Comparison of ENCODE assay signal across 1 cellular context in the genomic region with DNA sequence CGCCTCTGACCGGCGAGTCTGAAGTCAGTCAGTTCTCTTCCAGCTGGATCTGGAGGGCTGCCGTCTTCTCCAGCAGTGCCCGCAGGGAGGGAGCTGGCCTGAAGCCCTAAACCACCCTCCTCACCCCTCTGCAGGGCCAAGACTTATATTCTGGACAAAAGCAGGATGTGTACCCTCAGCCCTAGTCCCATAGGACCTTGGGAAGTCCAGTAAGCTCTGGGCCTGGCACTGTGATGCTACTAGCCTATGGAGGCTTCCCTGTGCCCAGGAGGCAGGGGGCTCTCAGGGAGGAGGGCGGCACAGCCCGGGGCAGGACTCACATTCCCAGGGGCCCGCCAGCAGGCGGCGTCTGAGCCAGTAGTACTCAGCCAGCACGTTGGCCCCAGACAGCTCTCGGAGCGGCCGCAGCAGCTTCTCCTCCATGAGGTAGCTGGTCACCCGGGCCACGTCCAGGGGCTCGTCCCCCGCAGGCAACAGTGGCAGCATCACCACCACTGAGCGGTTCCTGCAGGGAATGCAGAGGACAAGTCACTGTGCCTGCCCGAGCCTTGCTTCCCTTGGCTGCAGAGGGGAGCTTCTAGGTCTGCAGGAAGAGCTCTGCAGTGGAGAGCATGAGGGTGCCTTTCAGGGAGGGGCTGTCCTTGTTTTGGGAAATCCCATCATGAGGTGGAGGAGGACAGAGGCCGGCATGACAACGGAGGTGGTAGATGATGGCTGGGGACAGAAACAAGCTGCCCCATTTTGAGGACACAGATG.
A peak's percentile ranks its signal among the peaks of the same experiment; 100 is the strongest.
TF ChIP-seq lines count a peak whose summit lies in the region.

No MANE protein-coding gene starts in this region.

TF ChIP-seq in HepG2, 621 proteins besides CTCF, POLR2A, EP300 and RAD21 (continued from another document and continues in another):
- TF ChIP-seq ZNF260 (CRISPR knock-in tag; IDR thresholded peaks at IDR 0.05; ENCODE audit: borderline replicate concordance, low read depth) (peak; percentile 87; the same call in 1 of the 2 replicates), ZNF543 (CRISPR knock-in tag; IDR thresholded peaks at IDR 0.05) (peak; percentile 41; the same call in 1 of the 2 replicates), MIER3 (CRISPR knock-in tag; IDR thresholded peaks at IDR 0.05; ENCODE audit: borderline replicate concordance) (0 out of 2 replicates have a peak, but pooled peaks have one; percentile 43), HIVEP1 (CRISPR knock-in tag; IDR thresholded peaks at IDR 0.05) (no peak), ZNF446 (CRISPR knock-in tag; IDR thresholded peaks at IDR 0.05) (no peak), ZNF331 (CRISPR knock-in tag; IDR thresholded peaks at IDR 0.05) (peak; percentile 19; the same call in 1 of the 2 replicates), ZNF761 (CRISPR knock-in tag; conservative IDR thresholded peaks at IDR 0.05) (0 out of 2 replicates have a peak, but pooled peaks have one; percentile 62), HDAC6 (IDR thresholded peaks at IDR 0.05; ENCODE audit: low read depth, low read length) (no peak), HDAC1 (CRISPR knock-in tag; IDR thresholded peaks at IDR 0.05) (no peak), HES4 (CRISPR knock-in tag; IDR thresholded peaks at IDR 0.05; ENCODE audit: borderline replicate concordance) (no peak), GABPB1 (CRISPR knock-in tag; IDR thresholded peaks at IDR 0.05) (peak; percentile 39; the same call in 1 of the 2 replicates), ZNF747 (CRISPR knock-in tag; IDR thresholded peaks at IDR 0.05; ENCODE audit: borderline replicate concordance) (no peak), ZNF235 (CRISPR knock-in tag; IDR thresholded peaks at IDR 0.05; ENCODE audit: borderline replicate concordance) (peak; percentile 63; the same call in 1 of the 2 replicates), ZNF160 (CRISPR knock-in tag; IDR thresholded peaks at IDR 0.05) (no peak), FOXC1 (CRISPR knock-in tag; IDR thresholded peaks at IDR 0.05; ENCODE audit: borderline replicate concordance) (peak; percentile 58; the same call in 1 of the 2 replicates), NFE2L1 (CRISPR knock-in tag; IDR thresholded peaks at IDR 0.05; ENCODE audit: borderline replicate concordance) (0 out of 2 replicates have a peak, but pooled peaks have one; percentile 52), ZNF180 (CRISPR knock-in tag; IDR thresholded peaks at IDR 0.05; ENCODE audit: borderline replicate concordance, low read depth) (no peak), RFXANK (CRISPR knock-in tag; IDR thresholded peaks at IDR 0.05) (no peak)
- TF ChIP-seq, protein P1, sequence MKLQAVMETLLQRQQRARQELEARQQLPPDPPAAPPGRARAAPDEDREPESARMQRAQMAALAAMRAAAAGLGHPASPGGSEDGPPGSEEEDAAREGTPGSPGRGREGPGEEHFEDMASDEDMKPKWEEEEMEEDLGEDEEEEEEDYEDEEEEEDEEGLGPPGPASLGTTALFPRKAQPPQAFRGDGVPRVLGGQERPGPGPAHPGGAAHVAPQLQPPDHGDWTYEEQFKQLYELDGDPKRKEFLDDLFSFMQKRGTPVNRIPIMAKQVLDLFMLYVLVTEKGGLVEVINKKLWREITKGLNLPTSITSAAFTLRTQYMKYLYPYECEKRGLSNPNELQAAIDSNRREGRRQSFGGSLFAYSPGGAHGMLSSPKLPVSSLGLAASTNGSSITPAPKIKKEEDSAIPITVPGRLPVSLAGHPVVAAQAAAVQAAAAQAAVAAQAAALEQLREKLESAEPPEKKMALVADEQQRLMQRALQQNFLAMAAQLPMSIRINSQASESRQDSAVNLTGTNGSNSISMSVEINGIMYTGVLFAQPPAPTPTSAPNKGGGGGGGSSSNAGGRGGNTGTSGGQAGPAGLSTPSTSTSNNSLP (IDR thresholded peaks at IDR 0.05; ENCODE audit: low read depth, low read length): no peak
- TF ChIP-seq, protein P2, sequence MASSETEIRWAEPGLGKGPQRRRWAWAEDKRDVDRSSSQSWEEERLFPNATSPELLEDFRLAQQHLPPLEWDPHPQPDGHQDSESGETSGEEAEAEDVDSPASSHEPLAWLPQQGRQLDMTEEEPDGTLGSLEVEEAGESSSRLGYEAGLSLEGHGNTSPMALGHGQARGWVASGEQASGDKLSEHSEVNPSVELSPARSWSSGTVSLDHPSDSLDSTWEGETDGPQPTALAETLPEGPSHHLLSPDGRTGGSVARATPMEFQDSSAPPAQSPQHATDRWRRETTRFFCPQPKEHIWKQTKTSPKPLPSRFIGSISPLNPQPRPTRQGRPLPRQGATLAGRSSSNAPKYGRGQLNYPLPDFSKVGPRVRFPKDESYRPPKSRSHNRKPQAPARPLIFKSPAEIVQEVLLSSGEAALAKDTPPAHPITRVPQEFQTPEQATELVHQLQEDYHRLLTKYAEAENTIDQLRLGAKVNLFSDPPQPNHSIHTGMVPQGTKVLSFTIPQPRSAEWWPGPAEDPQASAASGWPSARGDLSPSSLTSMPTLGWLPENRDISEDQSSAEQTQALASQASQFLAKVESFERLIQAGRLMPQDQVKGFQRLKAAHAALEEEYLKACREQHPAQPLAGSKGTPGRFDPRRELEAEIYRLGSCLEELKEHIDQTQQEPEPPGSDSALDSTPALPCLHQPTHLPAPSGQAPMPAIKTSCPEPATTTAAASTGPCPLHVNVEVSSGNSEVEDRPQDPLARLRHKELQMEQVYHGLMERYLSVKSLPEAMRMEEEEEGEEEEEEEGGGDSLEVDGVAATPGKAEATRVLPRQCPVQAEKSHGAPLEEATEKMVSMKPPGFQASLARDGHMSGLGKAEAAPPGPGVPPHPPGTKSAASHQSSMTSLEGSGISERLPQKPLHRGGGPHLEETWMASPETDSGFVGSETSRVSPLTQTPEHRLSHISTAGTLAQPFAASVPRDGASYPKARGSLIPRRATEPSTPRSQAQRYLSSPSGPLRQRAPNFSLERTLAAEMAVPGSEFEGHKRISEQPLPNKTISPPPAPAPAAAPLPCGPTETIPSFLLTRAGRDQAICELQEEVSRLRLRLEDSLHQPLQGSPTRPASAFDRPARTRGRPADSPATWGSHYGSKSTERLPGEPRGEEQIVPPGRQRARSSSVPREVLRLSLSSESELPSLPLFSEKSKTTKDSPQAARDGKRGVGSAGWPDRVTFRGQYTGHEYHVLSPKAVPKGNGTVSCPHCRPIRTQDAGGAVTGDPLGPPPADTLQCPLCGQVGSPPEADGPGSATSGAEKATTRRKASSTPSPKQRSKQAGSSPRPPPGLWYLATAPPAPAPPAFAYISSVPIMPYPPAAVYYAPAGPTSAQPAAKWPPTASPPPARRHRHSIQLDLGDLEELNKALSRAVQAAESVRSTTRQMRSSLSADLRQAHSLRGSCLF (CRISPR knock-in tag; IDR thresholded peaks at IDR 0.05; ENCODE audit: borderline replicate concordance): no peak
- TF ChIP-seq, protein P3, sequence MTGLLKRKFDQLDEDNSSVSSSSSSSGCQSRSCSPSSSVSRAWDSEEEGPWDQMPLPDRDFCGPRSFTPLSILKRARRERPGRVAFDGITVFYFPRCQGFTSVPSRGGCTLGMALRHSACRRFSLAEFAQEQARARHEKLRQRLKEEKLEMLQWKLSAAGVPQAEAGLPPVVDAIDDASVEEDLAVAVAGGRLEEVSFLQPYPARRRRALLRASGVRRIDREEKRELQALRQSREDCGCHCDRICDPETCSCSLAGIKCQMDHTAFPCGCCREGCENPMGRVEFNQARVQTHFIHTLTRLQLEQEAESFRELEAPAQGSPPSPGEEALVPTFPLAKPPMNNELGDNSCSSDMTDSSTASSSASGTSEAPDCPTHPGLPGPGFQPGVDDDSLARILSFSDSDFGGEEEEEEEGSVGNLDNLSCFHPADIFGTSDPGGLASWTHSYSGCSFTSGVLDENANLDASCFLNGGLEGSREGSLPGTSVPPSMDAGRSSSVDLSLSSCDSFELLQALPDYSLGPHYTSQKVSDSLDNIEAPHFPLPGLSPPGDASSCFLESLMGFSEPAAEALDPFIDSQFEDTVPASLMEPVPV (CRISPR knock-in tag; IDR thresholded peaks at IDR 0.05): no peak
- TF ChIP-seq, protein P4, sequence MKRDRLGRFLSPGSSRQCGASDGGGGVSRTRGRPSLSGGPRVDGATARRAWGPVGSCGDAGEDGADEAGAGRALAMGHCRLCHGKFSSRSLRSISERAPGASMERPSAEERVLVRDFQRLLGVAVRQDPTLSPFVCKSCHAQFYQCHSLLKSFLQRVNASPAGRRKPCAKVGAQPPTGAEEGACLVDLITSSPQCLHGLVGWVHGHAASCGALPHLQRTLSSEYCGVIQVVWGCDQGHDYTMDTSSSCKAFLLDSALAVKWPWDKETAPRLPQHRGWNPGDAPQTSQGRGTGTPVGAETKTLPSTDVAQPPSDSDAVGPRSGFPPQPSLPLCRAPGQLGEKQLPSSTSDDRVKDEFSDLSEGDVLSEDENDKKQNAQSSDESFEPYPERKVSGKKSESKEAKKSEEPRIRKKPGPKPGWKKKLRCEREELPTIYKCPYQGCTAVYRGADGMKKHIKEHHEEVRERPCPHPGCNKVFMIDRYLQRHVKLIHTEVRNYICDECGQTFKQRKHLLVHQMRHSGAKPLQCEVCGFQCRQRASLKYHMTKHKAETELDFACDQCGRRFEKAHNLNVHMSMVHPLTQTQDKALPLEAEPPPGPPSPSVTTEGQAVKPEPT (CRISPR knock-in tag; IDR thresholded peaks at IDR 0.05; ENCODE audit: low read depth): no peak
- TF ChIP-seq, protein P5, sequence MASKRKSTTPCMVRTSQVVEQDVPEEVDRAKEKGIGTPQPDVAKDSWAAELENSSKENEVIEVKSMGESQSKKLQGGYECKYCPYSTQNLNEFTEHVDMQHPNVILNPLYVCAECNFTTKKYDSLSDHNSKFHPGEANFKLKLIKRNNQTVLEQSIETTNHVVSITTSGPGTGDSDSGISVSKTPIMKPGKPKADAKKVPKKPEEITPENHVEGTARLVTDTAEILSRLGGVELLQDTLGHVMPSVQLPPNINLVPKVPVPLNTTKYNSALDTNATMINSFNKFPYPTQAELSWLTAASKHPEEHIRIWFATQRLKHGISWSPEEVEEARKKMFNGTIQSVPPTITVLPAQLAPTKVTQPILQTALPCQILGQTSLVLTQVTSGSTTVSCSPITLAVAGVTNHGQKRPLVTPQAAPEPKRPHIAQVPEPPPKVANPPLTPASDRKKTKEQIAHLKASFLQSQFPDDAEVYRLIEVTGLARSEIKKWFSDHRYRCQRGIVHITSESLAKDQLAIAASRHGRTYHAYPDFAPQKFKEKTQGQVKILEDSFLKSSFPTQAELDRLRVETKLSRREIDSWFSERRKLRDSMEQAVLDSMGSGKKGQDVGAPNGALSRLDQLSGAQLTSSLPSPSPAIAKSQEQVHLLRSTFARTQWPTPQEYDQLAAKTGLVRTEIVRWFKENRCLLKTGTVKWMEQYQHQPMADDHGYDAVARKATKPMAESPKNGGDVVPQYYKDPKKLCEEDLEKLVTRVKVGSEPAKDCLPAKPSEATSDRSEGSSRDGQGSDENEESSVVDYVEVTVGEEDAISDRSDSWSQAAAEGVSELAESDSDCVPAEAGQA (IDR thresholded peaks at IDR 0.05; ENCODE audit: low read depth): no peak
- TF ChIP-seq, protein P5 (CRISPR knock-in tag; IDR thresholded peaks at IDR 0.05; ENCODE audit: borderline replicate concordance): no peak
- TF ChIP-seq, protein P6, sequence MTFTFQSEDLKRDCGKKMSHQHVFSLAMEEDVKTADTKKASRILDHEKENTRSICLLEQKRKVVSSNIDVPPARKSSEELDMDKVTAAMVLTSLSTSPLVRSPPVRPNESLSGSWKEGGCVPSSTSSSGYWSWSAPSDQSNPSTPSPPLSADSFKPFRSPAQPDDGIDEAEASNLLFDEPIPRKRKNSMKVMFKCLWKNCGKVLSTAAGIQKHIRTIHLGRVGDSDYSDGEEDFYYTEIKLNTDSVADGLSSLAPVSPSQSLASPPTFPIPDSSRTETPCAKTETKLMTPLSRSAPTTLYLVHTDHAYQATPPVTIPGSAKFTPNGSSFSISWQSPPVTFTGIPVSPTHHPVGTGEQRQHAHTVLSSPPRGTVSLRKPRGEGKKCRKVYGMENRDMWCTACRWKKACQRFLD (CRISPR knock-in tag; IDR thresholded peaks at IDR 0.05; ENCODE audit: borderline replicate concordance): no peak; the same call in 1 of the 2 replicates
- TF ChIP-seq, protein P7, sequence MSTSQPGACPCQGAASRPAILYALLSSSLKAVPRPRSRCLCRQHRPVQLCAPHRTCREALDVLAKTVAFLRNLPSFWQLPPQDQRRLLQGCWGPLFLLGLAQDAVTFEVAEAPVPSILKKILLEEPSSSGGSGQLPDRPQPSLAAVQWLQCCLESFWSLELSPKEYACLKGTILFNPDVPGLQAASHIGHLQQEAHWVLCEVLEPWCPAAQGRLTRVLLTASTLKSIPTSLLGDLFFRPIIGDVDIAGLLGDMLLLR (CRISPR knock-in tag; IDR thresholded peaks at IDR 0.05): peak; percentile 55; the same call in 1 of the 2 replicates
- TF ChIP-seq, protein P8, sequence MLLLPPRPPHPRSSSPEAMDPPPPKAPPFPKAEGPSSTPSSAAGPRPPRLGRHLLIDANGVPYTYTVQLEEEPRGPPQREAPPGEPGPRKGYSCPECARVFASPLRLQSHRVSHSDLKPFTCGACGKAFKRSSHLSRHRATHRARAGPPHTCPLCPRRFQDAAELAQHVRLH (CRISPR knock-in tag; IDR thresholded peaks at IDR 0.05; ENCODE audit: borderline replicate concordance, low read depth): peak; percentile 68; the same call in 1 of the 2 replicates
